In genomic region chr10:102121739-102122372, GRCh38 we compare ENCODE assay signal across 8 cellular contexts. TPM values are rescaled to one million over a fixed set of nuclear protein-coding genes. Genes with fewer than 3 reads are reported as not detected.
DNase-seq lines count a peak whose midpoint lies in the region; ATAC-seq and TF ChIP-seq lines count a peak whose summit lies in the region.

No MANE protein-coding gene starts in this region.

- H3K4me3 Mint-ChIP-seq in natural killer cell, result peak overlapping the region; percentile 87

- no peaks in the 10 kb centered on the region for H3K9me3 ChIP-seq in effector memory CD4-positive, alpha-beta T cell (ENCODE audit: control insufficient read depth, low read length)

- H3K36me3 ChIP-seq in effector memory CD4-positive, alpha-beta T cell (ENCODE audit: control insufficient read depth, insufficient read depth, low read length), result no peaks in the 10 kb centered on the region

- intact Hi-C loops in natural killer cell (cut with micrococcal nuclease), result no loop called here

- no peaks in the 10 kb centered on the region for H3K27me3 ChIP-seq in effector memory CD4-positive, alpha-beta T cell (replicated peaks; ENCODE audit: control insufficient read depth, insufficient read depth, low read length, poor library complexity, severe bottlenecking)

- peaks cover 29 to 41% of the 10 kb centered on the region in 2 donors for H3K4me1 Mint-ChIP-seq in natural killer cell

- ATAC-seq in natural killer cell (no peak), HG03139 (IDR thresholded peaks at IDR 0.05; ENCODE audit: unreplicated experiment) (no peak), HG03520 (IDR thresholded peaks at IDR 0.05; ENCODE audit: unreplicated experiment) (no peak)

- H3K4me3 ChIP-seq in AG10803 (ENCODE audit: low read length), result peak overlapping the region; percentile 88
- no peak overlapping the region for H3K4me3 ChIP-seq in effector memory CD4-positive, alpha-beta T cell (ENCODE audit: insufficient read depth, low read depth, low read length, poor library complexity, severe bottlenecking)

- peak overlapping the region; percentile 95 for H3K27ac ChIP-seq in effector memory CD4-positive, alpha-beta T cell (ENCODE audit: insufficient read depth, low read length, poor library complexity, severe bottlenecking)

- no peaks in the 10 kb centered on the region for H3K36me3 Mint-ChIP-seq in natural killer cell

- TF ChIP-seq CTCF in AG10803 (conservative IDR thresholded peaks at IDR 0.05; ENCODE audit: low read length) (peak; percentile 49), natural killer cell (IDR thresholded peaks at IDR 0.05) (no peak)

- no peaks in the 10 kb centered on the region for H3K27me3 Mint-ChIP-seq in natural killer cell (ENCODE audit: low read depth in 2 of 2)

- DNase-seq in AG10803 (ENCODE audit: low read depth) (peak; percentile 49), NCI-H2227 (lab: John Stamatoyannopoulos, UW; ENCODE audit: unreplicated experiment) (peak; percentile 56), natural killer cell (no peak), NCI-H1417 treated with DMSO at 0.1 percent for 48 hours (lab: John Stamatoyannopoulos, UW) (no peak)
- DNase-seq in effector memory CD4-positive, alpha-beta T cell, result no peak
- no peak for DNase-seq in effector CD8-positive, alpha-beta T cell (lab: John Stamatoyannopoulos, UW)

- no peaks in the 10 kb centered on the region for H3K9me3 Mint-ChIP-seq in natural killer cell

- peak overlapping the region; percentile 77 to 95 for H3K27ac Mint-ChIP-seq in natural killer cell

- H3K4me1 ChIP-seq in effector memory CD4-positive, alpha-beta T cell (ENCODE audit: control insufficient read depth, insufficient read depth, low read length, poor library complexity, severe bottlenecking), result peaks cover 36% of the 10 kb centered on the region

RNA-seq across cellular contexts. Expression of gene LDB1, which starts 1.7 kb away (rescaled TPM):
- 100 to 1,000 TPM; 103 to 109 (median 104) TPM for total RNA-seq in natural killer cell

RNA-seq across cellular contexts. Expression of gene PPRC1, which starts 11.0 kb away (rescaled TPM):
- 10 to 100 TPM; 29.1 to 48.0 (median 37.7) TPM for total RNA-seq in natural killer cell

RNA-seq across cellular contexts. Expression of gene NOLC1, which starts 30.3 kb away (rescaled TPM):
- 10 to 100 TPM; 42.6 to 47.5 (median 43.4) TPM for total RNA-seq in natural killer cell

RNA-seq across cellular contexts. Expression of gene HPS6, which starts 56.7 kb away (rescaled TPM):
- total RNA-seq in natural killer cell, result 10 to 100 TPM; 10.2 to 20.1 (median 18.5) TPM

Comparison
In these comparisons a context has a peak if more than half of its experiments do, and no peak if none do; other contexts are left out.
1. DNase-seq: peak in AG10803 (single experiment) and NCI-H2227 (single experiment); none in effector memory CD4-positive, alpha-beta T cell (0 of 3), natural killer cell (single experiment), NCI-H1417 treated with DMSO at 0.1 percent for 48 hours (single experiment) and effector CD8-positive, alpha-beta T cell (single experiment).